In the genomic region with DNA sequence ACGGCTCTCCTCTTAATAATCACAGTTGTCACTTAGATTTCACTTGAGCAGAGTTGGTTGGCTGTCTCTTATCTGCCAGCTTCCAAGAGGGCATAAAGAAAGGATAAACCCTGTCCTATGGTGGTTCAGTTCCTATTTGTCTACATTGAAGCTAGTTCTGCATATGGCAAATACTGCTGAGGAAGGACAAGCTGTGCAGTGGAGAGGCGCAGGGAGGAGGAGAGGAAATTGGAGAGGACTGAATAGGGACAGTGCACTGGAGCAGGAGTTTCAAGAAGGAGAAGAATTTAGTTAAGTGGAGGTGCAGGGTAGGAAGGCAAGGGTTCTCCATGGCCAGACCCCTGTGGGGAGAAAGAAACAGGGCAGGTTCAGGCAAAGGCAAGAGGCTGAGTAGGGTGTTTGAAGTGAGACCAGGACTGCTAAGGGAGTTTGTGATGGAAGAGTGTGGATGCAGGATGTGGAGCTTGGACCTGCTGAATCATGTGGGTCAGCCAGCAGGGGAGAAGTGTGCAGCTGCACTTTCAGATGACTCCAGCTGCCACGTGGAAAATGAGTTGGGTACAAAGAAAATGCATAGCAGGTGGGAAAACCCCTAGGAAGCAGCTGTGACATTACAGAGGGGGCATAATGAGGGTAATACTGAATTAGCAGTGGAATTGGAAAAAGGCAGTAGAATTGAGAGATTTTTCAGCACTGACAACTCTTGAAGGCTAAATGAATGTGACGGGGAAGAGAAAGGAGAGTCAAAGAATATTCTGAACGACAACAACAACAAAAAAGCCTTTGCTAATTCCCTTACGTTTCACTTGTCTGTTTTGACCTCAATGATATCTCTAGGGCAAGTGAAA, we compare ENCODE assay signal across 10 cellular contexts.
DNase-seq lines count a peak whose midpoint lies in the region; ATAC-seq, FAIRE-seq and TF ChIP-seq lines count a peak whose summit lies in the region.
"Had no signal": no experiment of that assay in that cellular context is flagged by ENCODE, and none has a peak within 500 bp of the region (broad histone marks: within the 10 kb centered on the region; RNA-seq: fewer than 3 reads in every experiment).

No MANE protein-coding gene starts in this region.

- no peaks in the 10 kb centered on the region for H3K9me3 ChIP-seq in pancreas
- H3K9me3 ChIP-seq in H9 (ENCODE audit: control insufficient read depth, low read depth, low read length) = no peaks in the 10 kb centered on the region
- H3K9me3 ChIP-seq: SJSA1 had no signal

- peak; percentile 26 for DNase-seq in NAMALWA (ENCODE audit: low spot score)
- peak; percentile 3 for DNase-seq in activated naive CD8-positive, alpha-beta T cell treated with anti-CD3 and anti-CD28 coated beads, Interleukin-2, amount 50 U/mL, for 24 hours
- no peak for DNase-seq in pancreas
- DNase-seq in activated naive CD4-positive, alpha-beta T cell treated with anti-CD3 and anti-CD28 coated beads, Interleukin-2, amount 50 U/mL, for 16 hours = no peak
- DNase-seq in H9 = no peak

- H3K9ac ChIP-seq in H9 (ENCODE audit: extremely low read depth, insufficient read length, low read length) = no peak overlapping the region

- WGBS in pancreas, 2 donors = 55 to 57% methylated on average over 6 of the region's 6 CpGs
- WGBS in H9 (ENCODE audit: extremely low coverage, insufficient read length, low lambda C conversion rate) = no CpG with 5 or more reads among the region's 6 CpGs

- H3K23ac ChIP-seq in H9 (ENCODE audit: insufficient read length, low read depth, low read length) = no peak overlapping the region

- H3K79me1 ChIP-seq in H9 (ENCODE audit: insufficient read depth, low read depth, low read length, poor library complexity, severe bottlenecking) = no peaks in the 10 kb centered on the region

- H3K4me3 ChIP-seq in pancreas = no peak overlapping the region
- H3K4me3 ChIP-seq: SJSA1 had no signal

- TF ChIP-seq CTCF in pancreas (IDR thresholded peaks at IDR 0.05) (no peak), H9 (conservative IDR thresholded peaks at IDR 0.05) (no peak)

- no peaks in the 10 kb centered on the region for H3K27me3 ChIP-seq in pancreas
- H3K27me3 ChIP-seq in H9 (ENCODE audit: insufficient read depth, low read length) = no peaks in the 10 kb centered on the region
- H3K27me3 ChIP-seq: SJSA1 had no signal

- H3K4me2 ChIP-seq in H9 (ENCODE audit: insufficient read depth, insufficient read length, low read length) = no peak overlapping the region

- no peak overlapping the region for H3K18ac ChIP-seq in H9 (ENCODE audit: insufficient read length, low read depth, low read length)

- H3T11ph ChIP-seq in H9 (ENCODE audit: low read length) = no peak overlapping the region

- H3K4me1 Mint-ChIP-seq in activated naive CD8-positive, alpha-beta T cell treated with anti-CD3 and anti-CD28 coated beads, Interleukin-2, amount 50 U/mL, for 24 hours = peaks cover 8% of the 10 kb centered on the region
- peaks cover 36 to 39% of the 10 kb centered on the region in 2 experiments for H3K4me1 Mint-ChIP-seq in H9

- no peaks in the 10 kb centered on the region for H4K20me1 ChIP-seq in H9 (ENCODE audit: control insufficient read depth, insufficient read depth, insufficient read length)

- no peak overlapping the region for H4K5ac ChIP-seq in H9 (ENCODE audit: insufficient read length, low read depth, low read length)

- H2AK5ac ChIP-seq in H9 (ENCODE audit: insufficient read length, low read length) = no peak overlapping the region

- peaks cover 15% of the 10 kb centered on the region for H3K27me3 Mint-ChIP-seq in activated naive CD8-positive, alpha-beta T cell treated with anti-CD3 and anti-CD28 coated beads, Interleukin-2, amount 50 U/mL, for 24 hours
- no peaks in the 10 kb centered on the region; the same call in 1 of the 2 replicates for H3K27me3 Mint-ChIP-seq in H9 (ENCODE audit: low read depth)

- no peak overlapping the region for H2BK5ac ChIP-seq in H9 (ENCODE audit: insufficient read length, low read length)

- H3K56ac ChIP-seq in H9 (ENCODE audit: insufficient read length, low read depth, low read length) = no peak overlapping the region

- H3K36me3 ChIP-seq in pancreas = no peaks in the 10 kb centered on the region
- H3K36me3 ChIP-seq: SJSA1 had no signal

- no peaks in the 10 kb centered on the region for H3K79me2 ChIP-seq in H9 (ENCODE audit: insufficient read depth, low read length)

- no peak overlapping the region for H2BK120ac ChIP-seq in H9 (ENCODE audit: low read depth, low read length, poor library complexity, severe bottlenecking)

- intact Hi-C loops in pancreas (cut with DNase I) = loop anchor here in 1 of 3 donors (5.0 kb wide), 1 partner anchor 138 kb away; no protein-coding TSS in a partner anchor

- ATAC-seq in GM18511 (IDR thresholded peaks at IDR 0.05; ENCODE audit: unreplicated experiment) (peak; percentile 44), pancreas (peak in 3 of 4 donors; percentile 9 to 26 (median 22)), HG03460 (IDR thresholded peaks at IDR 0.05; ENCODE audit: unreplicated experiment) (no peak), HG03097 (IDR thresholded peaks at IDR 0.05; ENCODE audit: low FRiP score, unreplicated experiment) (no peak)
- peak; percentile 58 for ATAC-seq in activated naive CD8-positive, alpha-beta T cell treated with anti-CD3 and anti-CD28 coated beads, Interleukin-2, amount 50 U/mL, for 24 hours

- H2BK12ac ChIP-seq in H9 (ENCODE audit: insufficient read length, low read depth, low read length) = no peak overlapping the region

- H3K4me1 ChIP-seq in pancreas (no peaks in the 10 kb centered on the region), H9 (ENCODE audit: insufficient read depth, low read length) (peaks cover 10% of the 10 kb centered on the region; the same call in 1 of the 2 replicates)

- H3K27ac Mint-ChIP-seq in activated naive CD8-positive, alpha-beta T cell treated with anti-CD3 and anti-CD28 coated beads, Interleukin-2, amount 50 U/mL, for 24 hours = no peak overlapping the region
- H3K27ac Mint-ChIP-seq in H9 = peak overlapping the region in 1 of 3 experiments; percentile 88; a peak in 4 of 7 replicates
- H3K27ac Mint-ChIP-seq: activated naive CD8-positive, alpha-beta T cell treated with anti-CD3 and anti-CD28 coated beads, Interleukin-2, amount 10 ng/mL, durations not matched to agents 7 days and 5 days had no signal

- H3K4me3 Mint-ChIP-seq in activated naive CD8-positive, alpha-beta T cell treated with anti-CD3 and anti-CD28 coated beads, Interleukin-2, amount 50 U/mL, for 24 hours = no peak overlapping the region
- H3K4me3 Mint-ChIP-seq in H9 = no peak overlapping the region
- H3K4me3 Mint-ChIP-seq: activated naive CD8-positive, alpha-beta T cell treated with anti-CD3 and anti-CD28 coated beads, Interleukin-2, amount 10 ng/mL, durations not matched to agents 7 days and 5 days had no signal

- no peaks in the 10 kb centered on the region for H3K36me3 Mint-ChIP-seq in activated naive CD8-positive, alpha-beta T cell treated with anti-CD3 and anti-CD28 coated beads, Interleukin-2, amount 50 U/mL, for 24 hours (ENCODE audit: low read depth)
- peaks cover 0 to 4% (median 2%) of the 10 kb centered on the region in 3 experiments; a peak in 1 of 7 replicates for H3K36me3 Mint-ChIP-seq in H9 (ENCODE audit: insufficient read depth in 1 of 3, low read depth in 3 of 3)
- H3K36me3 Mint-ChIP-seq: activated naive CD8-positive, alpha-beta T cell treated with anti-CD3 and anti-CD28 coated beads, Interleukin-2, amount 10 ng/mL, durations not matched to agents 7 days and 5 days had no signal

- H2AFZ ChIP-seq in H9 (ENCODE audit: low read length) = no peak overlapping the region

- no peak overlapping the region for H2BK15ac ChIP-seq in H9 (ENCODE audit: low read depth, low read length)

- H3K27ac ChIP-seq in pancreas (no peak overlapping the region), H9 (ENCODE audit: insufficient read length, low read depth, low read length) (no peak overlapping the region)
- H3K27ac ChIP-seq: SJSA1 had no signal

- H4K8ac ChIP-seq in H9 (replicated peaks; ENCODE audit: insufficient read length, low read depth, low read length) = no peak overlapping the region

- H4K91ac ChIP-seq in H9 (ENCODE audit: insufficient read length, low read depth, low read length) = no peak overlapping the region

- H3K14ac ChIP-seq in H9 (ENCODE audit: insufficient read depth, low read length) = no peak overlapping the region

- no peak for FAIRE-seq in pancreas (lab: Jason Lieb, UNC)

- H3K23me2 ChIP-seq in H9 (ENCODE audit: insufficient read length, low read depth, low read length, poor library complexity, severe bottlenecking) = no peaks in the 10 kb centered on the region

- H3K4ac ChIP-seq in H9 (ENCODE audit: low read depth, low read length) = no peak overlapping the region

- H3K9me3 Mint-ChIP-seq in activated naive CD8-positive, alpha-beta T cell treated with anti-CD3 and anti-CD28 coated beads, Interleukin-2, amount 50 U/mL, for 24 hours = no peaks in the 10 kb centered on the region
- no peaks in the 10 kb centered on the region for H3K9me3 Mint-ChIP-seq in H9
- H3K9me3 Mint-ChIP-seq: activated naive CD8-positive, alpha-beta T cell treated with anti-CD3 and anti-CD28 coated beads, Interleukin-2, amount 10 ng/mL, durations not matched to agents 7 days and 5 days had no signal

- H2BK20ac ChIP-seq in H9 (ENCODE audit: low read depth, low read length, poor library complexity, severe bottlenecking) = no peak overlapping the region

Comparison
In these comparisons a context has a peak if more than half of its experiments do, and no peak if none do; other contexts are left out.
1. ATAC-seq: peak in GM18511 (single experiment), activated naive CD8-positive, alpha-beta T cell treated with anti-CD3 and anti-CD28 coated beads, Interleukin-2, amount 50 U/mL, for 24 hours (single experiment) and pancreas (3 of 4); none in HG03460 (single experiment) and HG03097 (single experiment).
2. DNase-seq: peak in NAMALWA (single experiment) and activated naive CD8-positive, alpha-beta T cell treated with anti-CD3 and anti-CD28 coated beads, Interleukin-2, amount 50 U/mL, for 24 hours (single experiment); none in pancreas (0 of 6), activated naive CD4-positive, alpha-beta T cell treated with anti-CD3 and anti-CD28 coated beads, Interleukin-2, amount 50 U/mL, for 16 hours (single experiment) and H9 (single experiment).